Comparison of ENCODE assay signal across 8 cellular contexts in genomic region chr5:60161340-60161934, GRCh38.
A peak's percentile ranks its signal among the peaks of the same experiment; 100 is the strongest.
DNase-seq lines count a peak whose midpoint lies in the region; ATAC-seq, FAIRE-seq and TF ChIP-seq lines count a peak whose summit lies in the region.

No MANE protein-coding gene starts in this region.

- H3K9me3 ChIP-seq in SU-DHL-6 (ENCODE audit: insufficient read depth, low read length) (no peaks in the 10 kb centered on the region), HepG2 (ENCODE audit: low read length) (no peaks in the 10 kb centered on the region)
- H3K9me3 ChIP-seq in CD4-positive, alpha-beta T cell (ENCODE audit: control insufficient read depth, low read length), result no peaks in the 10 kb centered on the region

- TF ChIP-seq RAD21 in HepG2 (CRISPR knock-in tag; IDR thresholded peaks at IDR 0.05), result no peak

- TF ChIP-seq POLR2A in HepG2 (IDR thresholded peaks at IDR 0.05; ENCODE audit: insufficient read depth in 1 of 2, low read depth in 2 of 2, low read length in 2 of 2), result no peak

- H3K9ac ChIP-seq in SU-DHL-6 (ENCODE audit: low read length) (no peak overlapping the region), HepG2 (ENCODE audit: insufficient read depth, low read depth, low read length) (no peak overlapping the region)

- H2AFZ ChIP-seq in SU-DHL-6 (ENCODE audit: low read depth, low read length, severe bottlenecking) (no peak overlapping the region), HepG2 (ENCODE audit: low read length) (no peak overlapping the region)

- WGBS in HepG2 (ENCODE audit: low lambda C conversion rate), result 65% methylated on average over 3 of the region's 3 CpGs

- FAIRE-seq in HepG2 (lab: Jason Lieb, UNC), result peak; percentile 67

- H3F3A ChIP-seq in SU-DHL-6 (ENCODE audit: insufficient read depth), result no peaks in the 10 kb centered on the region

- H3K27ac ChIP-seq in SU-DHL-6 (ENCODE audit: low read depth, low read length) (no peak overlapping the region), HepG2 (ENCODE audit: extremely low read length, insufficient read depth, low read length) (no peak overlapping the region)
- no peak overlapping the region for H3K27ac ChIP-seq in CD4-positive, alpha-beta T cell (ENCODE audit: low read depth, low read length)

- TF ChIP-seq EP300 in HepG2 (IDR thresholded peaks at IDR 0.05; ENCODE audit: low read depth in 2 of 2, low read length in 2 of 2) (no peak), HepG2 (CRISPR knock-in tag; IDR thresholded peaks at IDR 0.05; ENCODE audit: borderline replicate concordance) (no peak)

- ATAC-seq in GM19023 (IDR thresholded peaks at IDR 0.05; ENCODE audit: unreplicated experiment) (peak; percentile 52), HG03565 (IDR thresholded peaks at IDR 0.05; ENCODE audit: unreplicated experiment) (peak; percentile 45), HepG2 (0 out of 3 replicates have a peak, but pooled peaks have one; percentile 35)
- no peak for ATAC-seq in CD4-positive, alpha-beta T cell (ENCODE audit: poor library complexity)

- no peaks in the 10 kb centered on the region for H3K9me2 ChIP-seq in SU-DHL-6 (replicated peaks; ENCODE audit: insufficient read depth, low read length)

- no peaks in the 10 kb centered on the region for H3K4me1 ChIP-seq in HepG2 (ENCODE audit: insufficient read depth, low read length)

- H3K36me3 Mint-ChIP-seq in CD14-positive monocyte, result peaks cover 4 to 7% of the 10 kb centered on the region in 2 donors
- no peaks in the 10 kb centered on the region for H3K36me3 Mint-ChIP-seq in CD4-positive, alpha-beta T cell (ENCODE audit: low read depth)

- CTCF ChIA-PET in HepG2 (lab: Yijun Ruan, JAX; ENCODE audit: low intra/inter-chr PET ratio, low total read pairs), result interaction anchor here (0.8 kb wide), 1 partner anchor 352 kb away, joined by 3 read pairs; no protein-coding TSS in a partner anchor
- CTCF ChIA-PET in CD4-positive, alpha-beta T cell (lab: Charles Lee), result no interaction called here

- no TSS peak for BruUV-seq in HepG2 (replicated peaks; lab: Mats Ljungman, UMichigan)

- no peak overlapping the region for H3K4me2 ChIP-seq in SU-DHL-6 (ENCODE audit: low read depth, low read length, poor library complexity, severe bottlenecking)
- no peak overlapping the region for H3K4me2 ChIP-seq in HepG2 (ENCODE audit: low read depth, low read length)

- no peak overlapping the region for H3K4me3 Mint-ChIP-seq in CD14-positive monocyte
- no peak overlapping the region for H3K4me3 Mint-ChIP-seq in CD4-positive, alpha-beta T cell

- H3K27me3 ChIP-seq in SU-DHL-6 (ENCODE audit: low read length), result no peaks in the 10 kb centered on the region
- no peaks in the 10 kb centered on the region for H3K27me3 ChIP-seq in HepG2 (ENCODE audit: control insufficient read depth in 1 of 2, insufficient read depth in 2 of 2, low read length in 2 of 2)
- H3K27me3 ChIP-seq in CD4-positive, alpha-beta T cell (ENCODE audit: control insufficient read depth, insufficient read depth, low read length), result no peaks in the 10 kb centered on the region

- TF ChIP-seq CTCF in CD14-positive monocyte (IDR thresholded peaks at IDR 0.05) (peak; percentile 70), SU-DHL-6 (IDR thresholded peaks at IDR 0.05; ENCODE audit: insufficient read depth, low read length, poor library complexity, severe bottlenecking) (peak; percentile 31), HepG2 (CRISPR knock-in tag; IDR thresholded peaks at IDR 0.05) (peak; percentile 60)
- no peak for TF ChIP-seq CTCF in CD4-positive, alpha-beta T cell (IDR thresholded peaks at IDR 0.05)

- no peaks in the 10 kb centered on the region for H3K36me3 ChIP-seq in SU-DHL-6 (ENCODE audit: low read length)
- no peaks in the 10 kb centered on the region for H3K36me3 ChIP-seq in HepG2 (replicated peaks in 1 of 2; ENCODE audit: control insufficient read depth in 1 of 2, insufficient read depth in 2 of 2, low read length in 2 of 2)

- peaks cover 15% of the 10 kb centered on the region for H3K4me1 Mint-ChIP-seq in CD14-positive monocyte
- H3K4me1 Mint-ChIP-seq in CD4-positive, alpha-beta T cell (ENCODE audit: low read depth), result no peaks in the 10 kb centered on the region

- intact Hi-C loops in CD14-positive monocyte (cut with micrococcal nuclease), result no loop called here
- intact Hi-C loops in HepG2 (cut with micrococcal nuclease; ENCODE audit: unreplicated experiment), result no loop called here
- intact Hi-C loops in CD4-positive, alpha-beta T cell (cut with DNase I, micrococcal nuclease), result no loop called here

- in situ Hi-C loops in HepG2 (cut with HindIII; ENCODE audit: extremely low pct_ligation_motif_present, low pct_unique_long_range_greater_than_20kb), result no loop called here

- no peak for DNase-seq in CD14-positive monocyte (ENCODE audit: low spot score)
- DNase-seq in HepG2 (ENCODE audit: low spot score), result peak; percentile 3
- DNase-seq in 8988T, result no peak
- DNase-seq in NCI-H226, result no peak
- DNase-seq in CD4-positive, alpha-beta T cell, result no peak

- H3K27me3 Mint-ChIP-seq in CD14-positive monocyte (ENCODE audit: low read depth in 3 of 3), result no peaks in the 10 kb centered on the region
- H3K27me3 Mint-ChIP-seq in CD4-positive, alpha-beta T cell, result no peaks in the 10 kb centered on the region

- peaks cover 0 to 5% (median 1%) of the 10 kb centered on the region in 7 donors for H3K9me3 Mint-ChIP-seq in CD14-positive monocyte
- no peaks in the 10 kb centered on the region for H3K9me3 Mint-ChIP-seq in CD4-positive, alpha-beta T cell

- H3K79me2 ChIP-seq in SU-DHL-6 (ENCODE audit: insufficient read depth, low read length) (no peaks in the 10 kb centered on the region), HepG2 (ENCODE audit: insufficient read depth, low read length) (no peaks in the 10 kb centered on the region)

- POLR2A ChIA-PET in HepG2 (lab: Yijun Ruan, JAX), result no interaction called here
- POLR2A ChIA-PET in CD4-positive, alpha-beta T cell (lab: Charles Lee), result no interaction called here

- H3K4me3 ChIP-seq in SU-DHL-6 (ENCODE audit: insufficient read depth, low read length, poor library complexity, severe bottlenecking), result no peak overlapping the region
- H3K4me3 ChIP-seq in HepG2 (replicated peaks in 1 of 3; ENCODE audit: insufficient read depth in 1 of 3, low read depth in 2 of 3, low read length in 3 of 3), result no peak overlapping the region

- no peaks in the 10 kb centered on the region for H4K20me1 ChIP-seq in SU-DHL-6 (ENCODE audit: low read depth, low read length)
- no peaks in the 10 kb centered on the region for H4K20me1 ChIP-seq in HepG2 (ENCODE audit: insufficient read depth, low read length)

- H3K27ac Mint-ChIP-seq in CD14-positive monocyte, result no peak overlapping the region
- no peak overlapping the region for H3K27ac Mint-ChIP-seq in CD4-positive, alpha-beta T cell

TF ChIP-seq in HepG2, 621 proteins besides CTCF, POLR2A, EP300 and RAD21:
- peak; percentile 46 for TF ChIP-seq STAG1 (CRISPR knock-in tag; IDR thresholded peaks at IDR 0.05)
- peak; percentile 12; the same call in 1 of the 2 replicates for TF ChIP-seq SMC3 (IDR thresholded peaks at IDR 0.05; ENCODE audit: low read length)
- no peak for TF ChIP-seq TCF7L2 (IDR thresholded peaks at IDR 0.05; ENCODE audit: low read depth, low read length)
